ENCODE assay signal across 20 cellular contexts in genomic region chr10:7622969-7623368, GRCh38. TPM values are rescaled to one million over a fixed set of nuclear protein-coding genes. Genes with fewer than 3 reads are reported as not detected.
DNase-seq lines count a peak whose midpoint lies in the region; FAIRE-seq and TF ChIP-seq lines count a peak whose summit lies in the region.
"Had no signal": no experiment of that assay in that cellular context is flagged by ENCODE, and none has a peak within 500 bp of the region (broad histone marks: within the 10 kb centered on the region; RNA-seq: fewer than 3 reads in every experiment).

No MANE protein-coding gene starts in this region.

- H3K4me3 Mint-ChIP-seq in endodermal cell: no peak overlapping the region
- H3K4me3 Mint-ChIP-seq in neural crest cell: no peak overlapping the region
- H3K4me3 Mint-ChIP-seq: activated B cell treated with CpG ODN at 0.5 μM for 24 hours, mesothelial cell of epicardium had no signal

- no peaks in the 10 kb centered on the region for H3K9me2 ChIP-seq in PC-9 (ENCODE audit: insufficient read depth)
- H3K9me2 ChIP-seq: SK-N-SH had no signal

- H2AFZ ChIP-seq in PC-9: no peak overlapping the region

- H3K4me3 ChIP-seq in endodermal cell (ENCODE audit: low read length) (no peak overlapping the region), PC-9 (no peak overlapping the region)
- H3K4me3 ChIP-seq: ascending aorta, MG63, pancreas, vagina had no signal

- H3K36me3 ChIP-seq in endodermal cell (ENCODE audit: control insufficient read depth, insufficient read depth, low read length): no peaks in the 10 kb centered on the region
- H3K36me3 ChIP-seq in PC-9 (ENCODE audit: low read depth): no peaks in the 10 kb centered on the region
- H3K36me3 ChIP-seq: ascending aorta, MG63, pancreas, vagina had no signal

- H3K4me1 ChIP-seq in endodermal cell (ENCODE audit: control insufficient read depth, insufficient read depth, low read length) (no peaks in the 10 kb centered on the region), PC-9 (replicated peaks; ENCODE audit: insufficient read depth) (no peaks in the 10 kb centered on the region)
- H3K4me1 ChIP-seq: ascending aorta, pancreas, vagina had no signal

- DNase-seq in NCI-H82 (lab: John Stamatoyannopoulos, UW) (peak; percentile 19), NCI-H82 treated with DMSO at 0.1 percent for 48 hours (lab: John Stamatoyannopoulos, UW; ENCODE audit: unreplicated experiment) (no peak), endodermal cell (peak; percentile 87), neural crest cell (ENCODE audit: low read depth, low spot score) (no peak), PC-9 (no peak), GM12892 (ENCODE audit: insufficient read length) (no peak)
- DNase-seq in stimulated activated CD4-positive, alpha-beta T cell treated with anti-CD3 and anti-CD28 coated beads, Interleukin-4, amount 100 ng/mL, for 1 hour: no peak
- DNase-seq: ACHN; activated B cell treated with CpG ODN at 0.5 μM for 24 hours; activated T-cell treated with anti-CD3 and anti-CD28 coated beads, Interleukin-2, amount 50 U/mL, for 1 hour; DMS53; glutamatergic neuron; MG63; pancreas; SK-N-SH; stimulated activated CD4-positive, alpha-beta T cell treated with anti-CD3 and anti-CD28 coated beads, Interleukin-15, amount 100 ng/mL, for 24 hours had no signal

- H3K9me3 ChIP-seq in endodermal cell (ENCODE audit: control insufficient read depth, low read length) (no peaks in the 10 kb centered on the region), PC-9 (ENCODE audit: insufficient read depth, low read depth) (no peaks in the 10 kb centered on the region)
- H3K9me3 ChIP-seq: ascending aorta, MG63, pancreas, SK-N-SH, vagina had no signal

- H3K27me3 ChIP-seq in endodermal cell (ENCODE audit: control insufficient read depth, insufficient read depth, low read length, poor library complexity, severe bottlenecking) (no peaks in the 10 kb centered on the region), PC-9 (ENCODE audit: insufficient read depth, low read depth) (peaks cover 28% of the 10 kb centered on the region; the same call in 1 of the 2 replicates)
- H3K27me3 ChIP-seq: ascending aorta, MG63, pancreas, vagina had no signal

- H3K27me3 Mint-ChIP-seq in endodermal cell (ENCODE audit: insufficient read depth) (no peaks in the 10 kb centered on the region), neural crest cell (ENCODE audit: low read depth) (no peaks in the 10 kb centered on the region)

- FAIRE-seq in GM12892 (lab: Jason Lieb, UNC): no peak
- FAIRE-seq: pancreas had no signal

- TF ChIP-seq CTCF in LNCAP (IDR thresholded peaks at IDR 0.05) (peak; percentile 48), endodermal cell (conservative IDR thresholded peaks at IDR 0.05) (peak; percentile 80), neural crest cell (conservative IDR thresholded peaks at IDR 0.05) (peak; percentile 18), PC-9 (conservative IDR thresholded peaks at IDR 0.05) (no peak)

- CTCF ChIA-PET in PC-9 (lab: Charles Lee): no interaction called here

- H3K79me2 ChIP-seq in PC-9 (ENCODE audit: low read depth): no peaks in the 10 kb centered on the region

- H3K27ac ChIP-seq in endodermal cell (ENCODE audit: low read depth, low read length) (no peak overlapping the region), PC-9 (no peak overlapping the region)
- H3K27ac ChIP-seq: ascending aorta, pancreas, vagina had no signal

- intact Hi-C loops in PC-9 (cut with micrococcal nuclease; ENCODE audit: unreplicated experiment): no loop called here

- TF ChIP-seq POLR2A in GM12892 (IDR thresholded peaks at IDR 0.05; ENCODE audit: low read depth, low read length): no peak

- no peak overlapping the region for H3K4me2 ChIP-seq in PC-9
- H3K4me2 ChIP-seq: SK-N-SH had no signal

- H3K36me3 Mint-ChIP-seq in endodermal cell (ENCODE audit: low read depth) (no peaks in the 10 kb centered on the region), neural crest cell (ENCODE audit: low read depth) (no peaks in the 10 kb centered on the region)
- H3K36me3 Mint-ChIP-seq: mesothelial cell of epicardium had no signal

- H3K4me1 Mint-ChIP-seq in endodermal cell (peaks cover 11% of the 10 kb centered on the region), neural crest cell (no peaks in the 10 kb centered on the region)

- H3F3A ChIP-seq in PC-9 (ENCODE audit: insufficient read depth, low read depth): no peaks in the 10 kb centered on the region

- H3K9me3 Mint-ChIP-seq in endodermal cell: no peaks in the 10 kb centered on the region
- no peaks in the 10 kb centered on the region for H3K9me3 Mint-ChIP-seq in neural crest cell
- H3K9me3 Mint-ChIP-seq: activated B cell treated with CpG ODN at 0.5 μM for 24 hours, mesothelial cell of epicardium had no signal

- H3K27ac Mint-ChIP-seq in endodermal cell (peak overlapping the region; percentile 49), neural crest cell (ENCODE audit: unreplicated experiment) (no peak overlapping the region)
- H3K27ac Mint-ChIP-seq: activated B cell treated with CpG ODN at 0.5 μM for 24 hours, mesothelial cell of epicardium had no signal

- BruUV-seq in PC-9 (replicated peaks; lab: Mats Ljungman, UMichigan): no TSS peak

- H3K9ac ChIP-seq in endodermal cell (ENCODE audit: extremely low read depth, low read length, poor library complexity, severe bottlenecking): no peak overlapping the region
- H3K9ac ChIP-seq: SK-N-SH had no signal

- POLR2A ChIA-PET in PC-9 (lab: Charles Lee; ENCODE audit: unreplicated experiment): no interaction called here

- 0 to 44% methylated on average over 1 to 6 of the region's 6 CpGs for WGBS in endodermal cell (ENCODE audit: insufficient coverage in 1 of 2, insufficient read length in 1 of 2), 2 experiments

- no peaks in the 10 kb centered on the region for H4K20me1 ChIP-seq in PC-9 (ENCODE audit: insufficient read depth)

RNA-seq across cellular contexts. Expression of gene ITIH5, which starts 43.8 kb away (rescaled TPM):
- total RNA-seq in endodermal cell: 1 to 10 TPM; 2.9 to 5.3 TPM
- polyA plus RNA-seq in endodermal cell (2013, experiment 1 of 2): 1.2 TPM
- polyA plus RNA-seq in endodermal cell (2013, experiment 2 of 2): 1.5 TPM
- total RNA-seq in neural crest cell: not detected in 2 replicates
- not detected in 2 replicates for total RNA-seq in PC-9 (2021)
- polyA plus RNA-seq in GM12892 (2012; ENCODE audit: missing spikeins): not detected
- total RNA-seq: activated B cell treated with CpG ODN at 0.5 μM for 24 hours had no signal

Comparison
In these comparisons a context has a peak if more than half of its experiments do, and no peak if none do; other contexts are left out.
1. DNase-seq: peak in NCI-H82 (single experiment) and endodermal cell (single experiment); none in NCI-H82 treated with DMSO at 0.1 percent for 48 hours (single experiment), neural crest cell (single experiment), PC-9 (0 of 2), stimulated activated CD4-positive, alpha-beta T cell treated with anti-CD3 and anti-CD28 coated beads, Interleukin-4, amount 100 ng/mL, for 1 hour (single experiment) and GM12892 (single experiment).